8 cellular contexts compared by ENCODE assay signal in genomic region chr11:69044111-69045013, GRCh38. TPM values are rescaled to one million over a fixed set of nuclear protein-coding genes. Genes with fewer than 3 reads are reported as not detected.
DNase-seq lines count a peak whose midpoint lies in the region; ATAC-seq and TF ChIP-seq lines count a peak whose summit lies in the region.

No MANE protein-coding gene starts in this region.

- H3K9me3 ChIP-seq in HAP-1 (no peaks in the 10 kb centered on the region; the same call in 1 of the 2 replicates), Peyer's patch (no peaks in the 10 kb centered on the region), vagina (no peaks in the 10 kb centered on the region)

- TF ChIP-seq POLR2A in Peyer's patch (IDR thresholded peaks at IDR 0.05) (no peak), vagina (IDR thresholded peaks at IDR 0.05) (no peak)

- intact Hi-C loops in dorsolateral prefrontal cortex (cut with DNase I): loop anchor here (5.0 to 10.0 kb wide), 2 partner anchors 43 to 140 kb away; partner anchors contain the start of genes IGHMBP2 (in 1 of the 2) and MRPL21 (in 1 of the 2)
- intact Hi-C loops in vagina (cut with DNase I): loop anchor here (5.0 kb wide), 1 partner anchor 32 kb away; the partner anchor contains the start of gene MRGPRF

- no peaks in the 10 kb centered on the region for H3K36me3 ChIP-seq in HAP-1 (replicated peaks)
- H3K36me3 ChIP-seq in Peyer's patch: no peaks in the 10 kb centered on the region
- H3K36me3 ChIP-seq in vagina: no peaks in the 10 kb centered on the region

- in situ Hi-C loops in HAP-1 (cut with MboI; ENCODE audit: low sequenced_read_pairs): no loop called here

- H3K27me3 ChIP-seq in HAP-1 (ENCODE audit: low read depth) (no peaks in the 10 kb centered on the region), Peyer's patch (no peaks in the 10 kb centered on the region), dorsolateral prefrontal cortex (no peaks in the 10 kb centered on the region), vagina (no peaks in the 10 kb centered on the region)

- H3K4me3 ChIP-seq in HAP-1: no peak overlapping the region
- no peak overlapping the region for H3K4me3 ChIP-seq in Peyer's patch
- H3K4me3 ChIP-seq in dorsolateral prefrontal cortex: peak overlapping the region in 2 of 59 donors; percentile 4 to 17
- H3K4me3 ChIP-seq in vagina: no peak overlapping the region

- DNase-seq in C1 segment of cervical spinal cord (lab: John Stamatoyannopoulos, UW): peak in 11 of 14 donors; percentile 22 to 92 (median 48)
- peak; percentile 12 to 56 for DNase-seq in HAP-1 (ENCODE audit: low spot score in 2 of 2)
- DNase-seq in Peyer's patch: peak; percentile 20 to 82 (median 78)
- DNase-seq in dorsolateral prefrontal cortex: peak; percentile 61 to 92 (median 70)
- DNase-seq in lung microvascular endothelial cell (ENCODE audit: low read depth in 2 of 2): peak; percentile 51 to 67
- DNase-seq in vagina (ENCODE audit: extremely low spot score in 2 of 2): no peak
- DNase-seq in activated CD4-positive, CD25-positive, alpha-beta regulatory T cell (lab: John Stamatoyannopoulos, UW): no peak

- peaks cover 27% of the 10 kb centered on the region for H3K4me1 ChIP-seq in HAP-1
- peaks cover 0 to 2% (median 0%) of the 10 kb centered on the region in 4 donors for H3K4me1 ChIP-seq in Peyer's patch
- peaks cover 47% of the 10 kb centered on the region for H3K4me1 ChIP-seq in vagina

- H3K27ac ChIP-seq in Peyer's patch: peak overlapping the region in 2 of 4 donors; percentile 19 to 33
- H3K27ac ChIP-seq in dorsolateral prefrontal cortex: peak overlapping the region in 22 of 59 donors; percentile 9 to 75 (median 30)
- H3K27ac ChIP-seq in vagina: peak overlapping the region; percentile 84

- ATAC-seq in activated CD4-positive, CD25-positive, alpha-beta regulatory T cell treated with anti-CD3 and anti-CD28 coated beads, Interleukin-2, amount 50 U/mL, for 24 hours: no peak

- TF ChIP-seq CTCF in Peyer's patch (IDR thresholded peaks at IDR 0.05) (peak in 4 of 6 experiments; percentile 38 to 55 (median 50)), dorsolateral prefrontal cortex (IDR thresholded peaks at IDR 0.05 in 54 of 56, conservative IDR thresholded peaks at IDR 0.05 in 2 of 56; ENCODE audit: low read depth in 1 of 56, partially characterized antibody in 56 of 56) (peak in 55 of 56 donors; percentile 12 to 74 (median 59)), vagina (IDR thresholded peaks at IDR 0.05) (peak in 1 of 3 experiments; percentile 47)

RNA-seq across cellular contexts. Expression of gene TPCN2, which starts 4.4 kb away (rescaled TPM):
- total RNA-seq in Peyer's patch: 10 to 100 TPM; 22.4 to 42.5 (median 33.0) TPM
- total RNA-seq in dorsolateral prefrontal cortex: 10 to 100 TPM; 15.3 to 43.5 (median 27.6) TPM
- 6.2 and 7.4 TPM in 2 replicates for total RNA-seq in lung microvascular endothelial cell
- 21.1 TPM for total RNA-seq in vagina

RNA-seq across cellular contexts. Expression of gene MRGPRF, which starts 31.3 kb away (rescaled TPM):
- total RNA-seq in Peyer's patch: 10 to 100 TPM in 1 of 4 donors, 1 to 10 TPM in 3; 4.2 to 21.9 (median 5.2) TPM
- 10 to 100 TPM in 4 of 120 experiments, 1 to 10 TPM in 109, under 1 TPM in 7; 0.73 to 15.7 (median 3.0) TPM for total RNA-seq in dorsolateral prefrontal cortex
- under 0.01 TPM in 2 replicates for total RNA-seq in lung microvascular endothelial cell
- 84.5 TPM for total RNA-seq in vagina

Comparison
In these comparisons a context has a peak if more than half of its experiments do, and no peak if none do; other contexts are left out.
1. DNase-seq: peak in C1 segment of cervical spinal cord (11 of 14), HAP-1 (2 of 2), Peyer's patch (3 of 3), dorsolateral prefrontal cortex (10 of 10) and lung microvascular endothelial cell (2 of 2); none in vagina (0 of 2) and activated CD4-positive, CD25-positive, alpha-beta regulatory T cell (0 of 4).